ENCODE assay signal across 10 cellular contexts in genomic region chr16:5095145-5095845, GRCh38. TPM values are rescaled to one million over a fixed set of nuclear protein-coding genes. Genes with fewer than 3 reads are reported as not detected.
DNase-seq lines count a peak whose midpoint lies in the region; ATAC-seq, FAIRE-seq and TF ChIP-seq lines count a peak whose summit lies in the region.
"Not testable (repeated sequence)": the region's sequence is repeated elsewhere in the genome, so short reads cannot be mapped to it uniquely, and the experiment has no call there.
"Had no signal": no experiment of that assay in that cellular context is flagged by ENCODE, and none has a peak within 500 bp of the region (broad histone marks: within the 10 kb centered on the region; RNA-seq: fewer than 3 reads in every experiment).

No MANE protein-coding gene starts in this region.

- not testable (repeated sequence) for H3K4me3 Mint-ChIP-seq in activated CD4-positive, alpha-beta T cell treated with anti-CD3 and anti-CD28 coated beads, Interleukin-2, amount 10 ng/mL, durations not matched to agents 24 days and 14 days
- H3K4me3 Mint-ChIP-seq in activated T-helper 17 cell treated with anti-CD3 and anti-CD28 coated beads, Interleukin-2, amount 50 U/mL, for 72 hours, result peak overlapping the region; percentile 20
- peak overlapping the region; percentile 53 to 69 (median 61) for H3K4me3 Mint-ChIP-seq in nephron

- POLR2A ChIA-PET in HCT116 (lab: Charles Lee); GM12878 (lab: Charles Lee): not testable (repeated sequence)

- H3K4me1 ChIP-seq in HCT116 (ENCODE audit: control insufficient read depth in 1 of 2, insufficient read depth in 2 of 2, low read length in 2 of 2) (peaks cover 3 to 21% of the 10 kb centered on the region in 2 experiments; a peak in 1 of 4 replicates), spleen (peaks cover 0 to 21% (median 10%) of the 10 kb centered on the region in 6 donors)
- not testable (repeated sequence) for H3K4me1 ChIP-seq in GM12878 (ENCODE audit: control insufficient read depth, insufficient read depth, low read length)

- not testable (repeated sequence) for H3K79me2 ChIP-seq in HCT116 (ENCODE audit: insufficient read depth, low read length); GM12878 (ENCODE audit: control insufficient read depth, insufficient read depth, low read length)

- BruUV-seq in HCT116 (replicated peaks; lab: Mats Ljungman, UMichigan); GM12878 (replicated peaks; lab: Mats Ljungman, UMichigan): not testable (repeated sequence)

- H3K4me2 ChIP-seq in HCT116 (ENCODE audit: low read length), result peak overlapping the region; percentile 85
- H3K4me2 ChIP-seq in GM12878 (ENCODE audit: control insufficient read depth, insufficient read depth), result not testable (repeated sequence)

- H3K9ac ChIP-seq in HCT116 (ENCODE audit: low read length); GM12878 (ENCODE audit: control insufficient read depth, insufficient read depth, low read length): not testable (repeated sequence)

- CTCF ChIA-PET in HCT116 (lab: Charles Lee); GM12878 (lab: Yijun Ruan, JAX): not testable (repeated sequence)

- TF ChIP-seq RAD21 in HCT116 (IDR thresholded peaks at IDR 0.05; ENCODE audit: low read depth); GM12878 (IDR thresholded peaks at IDR 0.05; ENCODE audit: insufficient read depth, low read depth, low read length): not testable (repeated sequence)

- not testable (repeated sequence) for DNase-seq in HCT116 (ENCODE audit: low read depth, low spot score); activated CD4-positive, alpha-beta T cell treated with anti-CD3 and anti-CD28 coated beads, Interleukin-2, amount 10 ng/mL, durations not matched to agents 24 days and 14 days; GM12878 (ENCODE audit: low read depth, low spot score)
- peak; percentile 52 for DNase-seq in NCI-H2107 treated with DMSO at 0.1 percent for 48 hours (lab: John Stamatoyannopoulos, UW; ENCODE audit: unreplicated experiment)
- DNase-seq in spleen, result peak; percentile 61

- H3K36me3 ChIP-seq in HCT116 (ENCODE audit: control insufficient read depth in 1 of 2, insufficient read depth in 2 of 2, low read length in 2 of 2); GM12878 (ENCODE audit: control insufficient read depth in 2 of 2, insufficient read depth in 2 of 2, low read length in 1 of 2); spleen: not testable (repeated sequence)

- not testable (repeated sequence) for ATAC-seq in HCT116; activated T-helper 17 cell treated with anti-CD3 and anti-CD28 coated beads, Interleukin-2, amount 50 U/mL, for 72 hours (replicated peaks); GM12878

- not testable (repeated sequence) for H3K4me3 ChIP-seq in HCT116 (replicated peaks in 1 of 2; ENCODE audit: low read depth in 1 of 2, low read length in 2 of 2); GM12878; spleen

- peak overlapping the region; percentile 25 for H3K27ac Mint-ChIP-seq in activated CD4-positive, alpha-beta T cell treated with anti-CD3 and anti-CD28 coated beads, Interleukin-2, amount 10 ng/mL, durations not matched to agents 24 days and 14 days
- H3K27ac Mint-ChIP-seq in activated T-helper 17 cell treated with anti-CD3 and anti-CD28 coated beads, Interleukin-2, amount 50 U/mL, for 72 hours; nephron: not testable (repeated sequence)

- RAD21 ChIA-PET in HCT116 (lab: Charles Lee; ENCODE audit: low non-redundant PET in 1 of 2, low total read pairs in 2 of 2, uncharacterized antibody in 2 of 2, unreplicated experiment in 2 of 2); GM12878 (lab: Charles Lee; ENCODE audit: unreplicated experiment): not testable (repeated sequence)

- not testable (repeated sequence) for H3K9me3 Mint-ChIP-seq in activated CD4-positive, alpha-beta T cell treated with anti-CD3 and anti-CD28 coated beads, Interleukin-2, amount 10 ng/mL, durations not matched to agents 24 days and 14 days; activated T-helper 17 cell treated with anti-CD3 and anti-CD28 coated beads, Interleukin-2, amount 50 U/mL, for 72 hours; nephron

- not testable (repeated sequence) for TF ChIP-seq CTCF in HCT116 (IDR thresholded peaks at IDR 0.05 in 2 of 3, conservative IDR thresholded peaks at IDR 0.05 in 1 of 3; ENCODE audit: borderline replicate concordance in 1 of 3, insufficient read depth in 1 of 3, low read depth in 2 of 3, low read length in 2 of 3); GM12878 (IDR thresholded peaks at IDR 0.05 in 2 of 3, conservative IDR thresholded peaks at IDR 0.05 in 1 of 3; ENCODE audit: control insufficient read depth in 2 of 3, extremely low read depth in 1 of 3, insufficient read depth in 1 of 3, low read depth in 3 of 3, low read length in 3 of 3); nephron (IDR thresholded peaks at IDR 0.05; ENCODE audit: unreplicated experiment in 3 of 3); spleen (IDR thresholded peaks at IDR 0.05 in 8 of 11, conservative IDR thresholded peaks at IDR 0.05 in 3 of 11)

- not testable (repeated sequence) for H4K20me1 ChIP-seq in HCT116 (ENCODE audit: insufficient read depth); GM12878 (ENCODE audit: control insufficient read depth, insufficient read depth)

- not testable (repeated sequence) for H3K27me3 Mint-ChIP-seq in activated CD4-positive, alpha-beta T cell treated with anti-CD3 and anti-CD28 coated beads, Interleukin-2, amount 10 ng/mL, durations not matched to agents 24 days and 14 days; activated T-helper 17 cell treated with anti-CD3 and anti-CD28 coated beads, Interleukin-2, amount 50 U/mL, for 72 hours; nephron (ENCODE audit: low read depth)

- FAIRE-seq in GM12878 (lab: Jason Lieb, UNC), result not testable (repeated sequence)

- H3K27ac ChIP-seq in HCT116 (ENCODE audit: low read depth, low read length); GM12878 (ENCODE audit: control insufficient read depth, insufficient read depth); spleen: not testable (repeated sequence)

- in situ Hi-C loops in GM12878 (cut with MboI), result not testable (repeated sequence)

- 87% methylated on average over 11 of the region's 11 CpGs for WGBS in GM12878 (ENCODE audit: insufficient coverage, insufficient replicate concordance, low lambda C conversion rate, missing lambda C conversion rate)
- 66 to 93% (median 76%) methylated on average over 9 to 11 of the region's 11 CpGs for WGBS in spleen, 5 donors

- not testable (repeated sequence) for TF ChIP-seq POLR2A in HCT116 (IDR thresholded peaks at IDR 0.05; ENCODE audit: borderline replicate concordance, extremely low read depth, insufficient read depth, insufficient read length); GM12878 (IDR thresholded peaks at IDR 0.05; ENCODE audit: low read depth, low read length); spleen (IDR thresholded peaks at IDR 0.05)

- intact Hi-C loops in HCT116 (cut with micrococcal nuclease); spleen (cut with DNase I; ENCODE audit: low total_unique reads): not testable (repeated sequence)
- intact Hi-C loops in activated CD4-positive, alpha-beta T cell treated with anti-CD3 and anti-CD28 coated beads, Interleukin-2, amount 10 ng/mL, durations not matched to agents 24 days and 14 days (cut with micrococcal nuclease), result loop anchor here (10.0 kb wide), 1 partner anchor 480 kb away; the partner anchor contains the start of gene UBALD1
- intact Hi-C loops in GM12878 (cut with micrococcal nuclease; ENCODE audit: unreplicated experiment), result loop anchor here (10.0 kb wide), 3 partner anchors 60 to 250 kb away; partner anchors contain the start of genes GLYR1 and UBN1

- H3K4me1 Mint-ChIP-seq in activated CD4-positive, alpha-beta T cell treated with anti-CD3 and anti-CD28 coated beads, Interleukin-2, amount 10 ng/mL, durations not matched to agents 24 days and 14 days, result peaks cover 22% of the 10 kb centered on the region
- H3K4me1 Mint-ChIP-seq in activated T-helper 17 cell treated with anti-CD3 and anti-CD28 coated beads, Interleukin-2, amount 50 U/mL, for 72 hours, result peaks cover 12% of the 10 kb centered on the region
- H3K4me1 Mint-ChIP-seq in nephron, result peaks cover 11% of the 10 kb centered on the region

- not testable (repeated sequence) for H3K9me3 ChIP-seq in HCT116 (ENCODE audit: control insufficient read depth in 1 of 2, insufficient read depth in 1 of 2, low read depth in 1 of 2, low read length in 2 of 2); GM12878 (replicated peaks; ENCODE audit: control insufficient read depth, insufficient read depth, low read length); spleen

- not testable (repeated sequence) for TF ChIP-seq EP300 in GM12878 (IDR thresholded peaks at IDR 0.05; ENCODE audit: borderline replicate concordance in 1 of 2, control insufficient read depth in 1 of 2, low read depth in 2 of 2, low read length in 2 of 2)

- H3K9me2 ChIP-seq in HCT116 (ENCODE audit: insufficient read depth), result not testable (repeated sequence)

- SMC1A ChIA-PET in GM12878 (lab: Charles Lee; ENCODE audit: uncharacterized antibody, unreplicated experiment), result not testable (repeated sequence)

- not testable (repeated sequence) for H3K27me3 ChIP-seq in HCT116 (ENCODE audit: insufficient read depth, low read length); GM12878 (replicated peaks in 1 of 2; ENCODE audit: control insufficient read depth in 2 of 2, insufficient read depth in 2 of 2, low read length in 1 of 2); spleen (replicated peaks in 1 of 7)

- not testable (repeated sequence) for H2AFZ ChIP-seq in HCT116 (ENCODE audit: low read depth, low read length, poor library complexity, severe bottlenecking); GM12878 (ENCODE audit: control insufficient read depth, low read depth, low read length)

- H3K36me3 Mint-ChIP-seq in activated CD4-positive, alpha-beta T cell treated with anti-CD3 and anti-CD28 coated beads, Interleukin-2, amount 10 ng/mL, durations not matched to agents 24 days and 14 days (ENCODE audit: low read depth); nephron (ENCODE audit: low read depth): not testable (repeated sequence)
- H3K36me3 Mint-ChIP-seq in activated T-helper 17 cell treated with anti-CD3 and anti-CD28 coated beads, Interleukin-2, amount 50 U/mL, for 72 hours (ENCODE audit: low read depth), result peaks cover 15% of the 10 kb centered on the region

RNA-seq across cellular contexts. Expression of gene EEF2KMT, which starts 2.3 kb away (rescaled TPM):
- total RNA-seq in HCT116 (2021; ENCODE audit: unreplicated experiment), result 25.6 TPM
- polyA plus RNA-seq in HCT116 (2012), result 14.0 and 15.6 TPM in 2 replicates
- 31.6 and 31.7 TPM in 2 replicates for total RNA-seq in activated CD4-positive, alpha-beta T cell treated with anti-CD3 and anti-CD28 coated beads, Interleukin-2, amount 10 ng/mL, durations not matched to agents 24 days and 14 days
- total RNA-seq in activated T-helper 17 cell treated with anti-CD3 and anti-CD28 coated beads, Interleukin-2, amount 50 U/mL, for 72 hours, result 10 to 100 TPM in 1 of 2 donors, 1 to 10 TPM in 1; 7.3 to 11.7 TPM
- 7.9 and 8.5 TPM in 2 replicates for total RNA-seq in GM12878 (2013; cell fraction: nucleolus; rRNA removed)
- 19.0 and 21.0 TPM in 2 replicates for total RNA-seq in GM12878 (2014; rRNA removed)
- 8.6 and 9.5 TPM in 2 replicates for total RNA-seq in GM12878 (2014; rRNA removed; fragmentation: Illumina TruSeq; extraction: Trizol)
- 17.5 and 19.0 TPM in 2 replicates for total RNA-seq in GM12878 (2021)
- 2.8 TPM for polyA plus RNA-seq in GM12878 (2011; ENCODE audit: low read depth)
- 4.9 and 8.6 TPM in 2 replicates for polyA plus RNA-seq in GM12878 (2011; rRNA removed)
- 10.6 and 16.4 TPM in 2 replicates for polyA plus RNA-seq in GM12878 (2011; cell fraction: cytosol; rRNA removed)
- polyA plus RNA-seq in GM12878 (2011; cell fraction: nucleus; rRNA removed), result 17.8 and 24.9 TPM in 2 replicates
- 6.3 and 6.7 TPM in 2 replicates for polyA plus RNA-seq in GM12878 (2012)
- 5.0 and 9.5 TPM in 2 replicates for polyA plus RNA-seq in GM12878 (2014; fragmentation: Illumina TruSeq; extraction: Trizol)
- 1 to 10 TPM; 3.8 to 4.8 TPM for polyA plus RNA-seq in GM12878 (2014; fragmentation: Nextera tagmentation; extraction: Ambion mirVana)
- 17.5 and 21.1 TPM in 2 replicates for polyA plus RNA-seq in GM12878 (2014; rRNA removed)
- polyA plus RNA-seq in GM12878 (2016; fragmentation: Nextera tagmentation; extraction: Ambion mirVana), result 10 to 100 TPM; 26.0 to 28.1 TPM
- 5.3 and 9.3 TPM in 2 replicates for polyA minus RNA-seq in GM12878 (2011; rRNA and poly(A)+ RNA removed)
- 5.1 and 6.4 TPM in 2 replicates for polyA minus RNA-seq in GM12878 (2011; cell fraction: cytosol; rRNA and poly(A)+ RNA removed)
- 5.3 and 11.1 TPM in 2 replicates for polyA minus RNA-seq in GM12878 (2011; cell fraction: nucleus; rRNA and poly(A)+ RNA removed)
- total RNA-seq in spleen, result 10 to 100 TPM in 1 of 7 donors, 1 to 10 TPM in 6; 5.8 to 11.7 (median 7.6) TPM
- polyA plus RNA-seq in spleen, result 1 to 10 TPM; 4.5 to 7.8 (median 6.7) TPM

RNA-seq across cellular contexts. Expression of gene ALG1, which starts 23.7 kb away (rescaled TPM):
- total RNA-seq in HCT116 (2021; ENCODE audit: unreplicated experiment), result 27.1 TPM
- polyA plus RNA-seq in HCT116 (2012), result 13.2 and 16.4 TPM in 2 replicates
- 36.1 and 37.1 TPM in 2 replicates for total RNA-seq in activated CD4-positive, alpha-beta T cell treated with anti-CD3 and anti-CD28 coated beads, Interleukin-2, amount 10 ng/mL, durations not matched to agents 24 days and 14 days
- total RNA-seq in activated T-helper 17 cell treated with anti-CD3 and anti-CD28 coated beads, Interleukin-2, amount 50 U/mL, for 72 hours, result 10 to 100 TPM; 15.1 to 38.1 TPM
- total RNA-seq in GM12878 (2013; cell fraction: nucleolus; rRNA removed), result 20.2 and 22.1 TPM in 2 replicates
- total RNA-seq in GM12878 (2014; rRNA removed), result 30.9 and 32.6 TPM in 2 replicates
- 14.1 and 16.5 TPM in 2 replicates for total RNA-seq in GM12878 (2014; rRNA removed; fragmentation: Illumina TruSeq; extraction: Trizol)
- total RNA-seq in GM12878 (2021), result 26.2 and 26.9 TPM in 2 replicates
- polyA plus RNA-seq in GM12878 (2011; ENCODE audit: low read depth), result 6.4 TPM
- polyA plus RNA-seq in GM12878 (2011; rRNA removed), result 15.9 and 19.1 TPM in 2 replicates
- polyA plus RNA-seq in GM12878 (2011; cell fraction: cytosol; rRNA removed), result 24.3 and 29.4 TPM in 2 replicates
- polyA plus RNA-seq in GM12878 (2011; cell fraction: nucleus; rRNA removed), result 17.5 and 20.2 TPM in 2 replicates
- polyA plus RNA-seq in GM12878 (2012), result 11.5 and 15.2 TPM in 2 replicates
- polyA plus RNA-seq in GM12878 (2014; fragmentation: Illumina TruSeq; extraction: Trizol), result 17.9 and 21.4 TPM in 2 replicates
- polyA plus RNA-seq in GM12878 (2014; fragmentation: Nextera tagmentation; extraction: Ambion mirVana), result 1 to 10 TPM; 1.5 to 5.2 TPM
- 23.4 and 26.9 TPM in 2 replicates for polyA plus RNA-seq in GM12878 (2014; rRNA removed)
- polyA plus RNA-seq in GM12878 (2016; fragmentation: Nextera tagmentation; extraction: Ambion mirVana), result 10 to 100 TPM; 41.3 to 43.2 TPM
- 28.7 and 32.7 TPM in 2 replicates for polyA minus RNA-seq in GM12878 (2011; rRNA and poly(A)+ RNA removed)
- polyA minus RNA-seq in GM12878 (2011; cell fraction: cytosol; rRNA and poly(A)+ RNA removed), result 4.7 and 8.3 TPM in 2 replicates
- polyA minus RNA-seq in GM12878 (2011; cell fraction: nucleus; rRNA and poly(A)+ RNA removed), result 10.4 and 20.3 TPM in 2 replicates
- 10 to 100 TPM; 18.4 to 46.2 (median 24.8) TPM for total RNA-seq in spleen
- 10 to 100 TPM; 13.0 to 18.6 (median 17.0) TPM for polyA plus RNA-seq in spleen

RNA-seq across cellular contexts. Expression of gene C16orf89, which starts 29.5 kb away (rescaled TPM):
- total RNA-seq in HCT116 (2021; ENCODE audit: unreplicated experiment), result 0.49 TPM
- not detected in 2 replicates for polyA plus RNA-seq in HCT116 (2012)
- not detected in 2 replicates for total RNA-seq in activated CD4-positive, alpha-beta T cell treated with anti-CD3 and anti-CD28 coated beads, Interleukin-2, amount 10 ng/mL, durations not matched to agents 24 days and 14 days
- total RNA-seq in activated T-helper 17 cell treated with anti-CD3 and anti-CD28 coated beads, Interleukin-2, amount 50 U/mL, for 72 hours, result not detected
- total RNA-seq in GM12878 (2013; cell fraction: nucleolus; rRNA removed), result not detected in 2 replicates
- total RNA-seq in GM12878 (2014; rRNA removed), result not detected in 2 replicates
- total RNA-seq in GM12878 (2014; rRNA removed; fragmentation: Illumina TruSeq; extraction: Trizol), result not detected in 2 replicates
- total RNA-seq in GM12878 (2021), result not detected in 2 replicates
- not detected for polyA plus RNA-seq in GM12878 (2011; ENCODE audit: low read depth)
- polyA plus RNA-seq in GM12878 (2011; rRNA removed), result 0.17 TPM in 1 of 2 replicates, not detected in the other
- 0.03 TPM in 1 of 2 replicates, not detected in the other for polyA plus RNA-seq in GM12878 (2011; cell fraction: cytosol; rRNA removed)
- polyA plus RNA-seq in GM12878 (2011; cell fraction: nucleus; rRNA removed), result not detected in 2 replicates
- 0.22 TPM in 1 of 2 replicates, not detected in the other for polyA plus RNA-seq in GM12878 (2012)
- polyA plus RNA-seq in GM12878 (2014; fragmentation: Illumina TruSeq; extraction: Trizol), result not detected in 2 replicates
- not detected for polyA plus RNA-seq in GM12878 (2014; fragmentation: Nextera tagmentation; extraction: Ambion mirVana)
- not detected in 2 replicates for polyA plus RNA-seq in GM12878 (2014; rRNA removed)
- not detected for polyA plus RNA-seq in GM12878 (2016; fragmentation: Nextera tagmentation; extraction: Ambion mirVana)
- 0.46 TPM in 1 of 2 replicates, not detected in the other for polyA minus RNA-seq in GM12878 (2011; rRNA and poly(A)+ RNA removed)
- not detected in 2 replicates for polyA minus RNA-seq in GM12878 (2011; cell fraction: cytosol; rRNA and poly(A)+ RNA removed)
- polyA minus RNA-seq in GM12878 (2011; cell fraction: nucleus; rRNA and poly(A)+ RNA removed), result not detected in 2 replicates
- 1 to 10 TPM in 4 of 7 donors, under 1 TPM in 2, not detected in 1; 0.34 to 2.5 (median 1.5) TPM for total RNA-seq in spleen
- polyA plus RNA-seq in spleen, result 1 to 10 TPM; 1.7 to 5.7 (median 4.0) TPM
- total RNA-seq: A673, Caco-2, SJCRH30 had no signal
